In the genomic region with DNA sequence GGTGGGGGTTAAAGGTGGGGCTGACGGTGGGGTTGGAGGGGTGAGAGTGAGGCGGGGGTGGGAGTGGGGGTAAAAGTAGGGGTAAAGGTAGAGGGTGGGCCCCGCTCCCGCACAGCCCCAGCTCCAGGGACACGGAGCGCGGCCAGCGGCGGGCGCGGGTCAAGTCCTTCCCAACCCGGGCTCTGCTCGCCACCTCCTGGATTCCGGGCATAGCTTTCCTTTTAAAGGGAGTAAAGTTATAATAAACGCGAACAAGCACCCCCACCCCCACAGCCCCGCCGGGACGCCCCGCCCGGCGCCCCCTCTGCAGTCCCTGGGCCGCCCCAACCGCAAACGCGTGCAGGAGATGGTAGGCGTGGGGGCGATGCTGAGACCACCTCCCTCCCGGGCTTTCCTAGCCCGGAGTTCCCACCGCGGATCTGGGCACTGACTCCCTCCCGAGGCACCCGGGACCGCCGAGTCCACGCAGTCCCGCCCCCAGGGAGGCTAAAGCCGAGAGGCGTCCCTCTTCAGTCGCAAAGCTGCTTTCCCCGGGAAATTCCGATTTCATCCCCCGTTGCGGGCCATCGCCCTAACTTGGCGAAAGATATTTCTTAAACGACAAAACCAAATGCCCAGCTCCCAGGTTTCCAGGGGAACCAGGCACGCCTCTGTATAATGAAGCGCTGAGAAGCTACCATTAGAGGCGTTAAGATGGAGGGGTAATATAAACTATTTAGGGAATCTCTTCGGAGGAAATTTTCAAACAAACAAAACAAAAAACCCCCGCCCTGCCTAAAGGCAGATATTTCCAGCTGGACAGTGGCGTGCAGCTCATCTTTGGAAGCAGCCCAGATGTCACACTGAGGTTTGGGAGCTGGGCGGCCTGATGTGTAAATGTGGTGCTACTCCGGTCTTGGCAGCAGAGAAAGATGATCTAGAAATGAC, we compare ENCODE assay signal across 9 cellular contexts. TPM values are rescaled to one million over a fixed set of nuclear protein-coding genes. Genes with fewer than 3 reads are reported as not detected.
DNase-seq lines count a peak whose midpoint lies in the region; ATAC-seq, FAIRE-seq and TF ChIP-seq lines count a peak whose summit lies in the region.
"Had no signal": no experiment of that assay in that cellular context is flagged by ENCODE, and none has a peak within 500 bp of the region (broad histone marks: within the 10 kb centered on the region; RNA-seq: fewer than 3 reads in every experiment).

A gene with protein sequence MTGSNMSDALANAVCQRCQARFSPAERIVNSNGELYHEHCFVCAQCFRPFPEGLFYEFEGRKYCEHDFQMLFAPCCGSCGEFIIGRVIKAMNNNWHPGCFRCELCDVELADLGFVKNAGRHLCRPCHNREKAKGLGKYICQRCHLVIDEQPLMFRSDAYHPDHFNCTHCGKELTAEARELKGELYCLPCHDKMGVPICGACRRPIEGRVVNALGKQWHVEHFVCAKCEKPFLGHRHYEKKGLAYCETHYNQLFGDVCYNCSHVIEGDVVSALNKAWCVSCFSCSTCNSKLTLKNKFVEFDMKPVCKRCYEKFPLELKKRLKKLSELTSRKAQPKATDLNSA (minus strand): TSS at position 196 of the 927 bp plus-strand sequence. CDS start 506 bp downstream, outside the sequence.

- TF ChIP-seq CTCF in pancreas (IDR thresholded peaks at IDR 0.05) (no peak), MM.1S (IDR thresholded peaks at IDR 0.05; ENCODE audit: low read length) (no peak)

- H3K27me3 ChIP-seq in pancreas (no peaks in the 10 kb centered on the region), MM.1S (replicated peaks; ENCODE audit: insufficient read depth, low read length) (peaks cover 43% of the 10 kb centered on the region)

- no peak for FAIRE-seq in pancreas (lab: Jason Lieb, UNC)
- FAIRE-seq: colon had no signal

- H3K27ac ChIP-seq in pancreas, result no peak within 1 kb of the TSS
- no peak within 1 kb of the TSS for H3K27ac ChIP-seq in MM.1S (ENCODE audit: low read length)

- H2AFZ ChIP-seq in MM.1S (ENCODE audit: low read length), result no peak within 1 kb of the TSS

- POLR2A ChIA-PET in activated CD8-positive, alpha-beta T cell treated with anti-CD3 and anti-CD28 coated beads, Interleukin-2, amount 10 ng/mL, durations not matched to agents 7 days and 5 days (lab: Charles Lee), result no interaction called here

- peaks cover 4% of the 10 kb centered on the region for H3K4me1 Mint-ChIP-seq in activated CD8-positive, alpha-beta T cell treated with anti-CD3 and anti-CD28 coated beads, Interleukin-2, amount 10 ng/mL, durations not matched to agents 7 days and 5 days (ENCODE audit: low read depth)

- H3K4me3 Mint-ChIP-seq in activated CD8-positive, alpha-beta T cell treated with anti-CD3 and anti-CD28 coated beads, Interleukin-2, amount 10 ng/mL, durations not matched to agents 7 days and 5 days, result peak within 1 kb of the TSS; percentile 50

- ATAC-seq in activated CD8-positive, alpha-beta T cell treated with anti-CD3 and anti-CD28 coated beads, Interleukin-2, amount 10 ng/mL, durations not matched to agents 7 days and 5 days, result no peak
- peak; percentile 60 for ATAC-seq in Right ventricle myocardium superior (ENCODE audit: poor library complexity)
- peak; percentile 43 to 77 (median 66) for ATAC-seq in pancreas

- no peaks in the 10 kb centered on the region for H3K79me2 ChIP-seq in MM.1S (ENCODE audit: low read length)

- H3K4me2 ChIP-seq in MM.1S (ENCODE audit: low read depth, low read length), result no peak within 1 kb of the TSS

- no peaks in the 10 kb centered on the region for H3F3A ChIP-seq in MM.1S (ENCODE audit: insufficient read depth, low read length)

- H3K27me3 Mint-ChIP-seq in activated CD8-positive, alpha-beta T cell treated with anti-CD3 and anti-CD28 coated beads, Interleukin-2, amount 10 ng/mL, durations not matched to agents 7 days and 5 days (ENCODE audit: low read depth), result peaks cover 61% of the 10 kb centered on the region

- no peaks in the 10 kb centered on the region for H3K9me2 ChIP-seq in MM.1S (replicated peaks; ENCODE audit: insufficient read depth, low read length)

- H3K9me3 Mint-ChIP-seq in activated CD8-positive, alpha-beta T cell treated with anti-CD3 and anti-CD28 coated beads, Interleukin-2, amount 10 ng/mL, durations not matched to agents 7 days and 5 days (ENCODE audit: insufficient read depth), result no peaks in the 10 kb centered on the region

- CTCF ChIA-PET in activated CD8-positive, alpha-beta T cell treated with anti-CD3 and anti-CD28 coated beads, Interleukin-2, amount 10 ng/mL, durations not matched to agents 7 days and 5 days (lab: Charles Lee), result interaction anchor here (0.9 to 2.6 kb wide), 2 partner anchors 25 to 85 kb away, joined by 3 to 13 read pairs; no protein-coding TSS in a partner anchor

- H3K9me3 ChIP-seq in pancreas, result no peaks in the 10 kb centered on the region
- no peaks in the 10 kb centered on the region for H3K9me3 ChIP-seq in MM.1S (replicated peaks; ENCODE audit: insufficient read depth, low read length)

- DNase-seq in activated CD8-positive, alpha-beta memory T cell treated with anti-CD3 and anti-CD28 coated beads, Interleukin-2, amount 50 U/mL, for 48 hours, result peak; percentile 52
- DNase-seq in activated CD8-positive, alpha-beta memory T cell treated with anti-CD3 and anti-CD28 coated beads for 24 hours, result no peak
- no peak for DNase-seq in activated CD8-positive, alpha-beta T cell treated with anti-CD3 and anti-CD28 coated beads, Interleukin-2, amount 10 ng/mL, durations not matched to agents 7 days and 5 days
- DNase-seq in Right ventricle myocardium superior (peak; percentile 75), pancreas (peak in 2 of 6 donors; percentile 31 to 70), MM.1S (no peak), SHP77 treated with DMSO at 0.1 percent for 48 hours (lab: John Stamatoyannopoulos, UW) (no peak), SW 1271 (lab: John Stamatoyannopoulos, UW) (no peak)

- H3K36me3 Mint-ChIP-seq in activated CD8-positive, alpha-beta T cell treated with anti-CD3 and anti-CD28 coated beads, Interleukin-2, amount 10 ng/mL, durations not matched to agents 7 days and 5 days (ENCODE audit: low read depth), result peaks cover 2% of the 10 kb centered on the region

- H3K4me3 ChIP-seq in pancreas (peak within 1 kb of the TSS; percentile 26 to 58 (median 40)), MM.1S (ENCODE audit: low read length) (no peak within 1 kb of the TSS)

- WGBS in pancreas, 2 donors, result 3 to 4% methylated on average over 41 to 56 of the region's 56 CpGs

- no peak within 1 kb of the TSS for H3K27ac Mint-ChIP-seq in activated CD8-positive, alpha-beta T cell treated with anti-CD3 and anti-CD28 coated beads, Interleukin-2, amount 10 ng/mL, durations not matched to agents 7 days and 5 days

- H4K20me1 ChIP-seq in MM.1S (ENCODE audit: insufficient read depth, low read length), result no peaks in the 10 kb centered on the region

- intact Hi-C loops in Right ventricle myocardium superior (cut with DNase I), result loop anchor here (5.0 kb wide), 1 partner anchor 38 kb away; no protein-coding TSS in a partner anchor
- intact Hi-C loops in pancreas (cut with DNase I), result no loop called here

- H3K9ac ChIP-seq in MM.1S (ENCODE audit: low read length), result no peak within 1 kb of the TSS

- H3K4me1 ChIP-seq in pancreas (peaks cover 0 to 8% (median 0%) of the 10 kb centered on the region in 3 donors), MM.1S (ENCODE audit: low read length) (no peaks in the 10 kb centered on the region)

- H3K36me3 ChIP-seq in pancreas, result no peaks in the 10 kb centered on the region
- no peaks in the 10 kb centered on the region for H3K36me3 ChIP-seq in MM.1S (replicated peaks; ENCODE audit: insufficient read depth, low read length)

RNA-seq across cellular contexts. Expression of the gene that starts here (rescaled TPM):
- 10 to 100 TPM; 35.3 to 38.3 TPM for total RNA-seq in activated CD8-positive, alpha-beta T cell treated with anti-CD3 and anti-CD28 coated beads, Interleukin-2, amount 10 ng/mL, durations not matched to agents 7 days and 5 days
- total RNA-seq in Right ventricle myocardium superior (237 TPM), pancreas (1 to 10 TPM; 2.2 to 8.3 (median 4.0) TPM)
- polyA plus RNA-seq in pancreas, result 100 to 1,000 TPM in 1 of 2 donors, 10 to 100 TPM in 1; 77.9 to 139 TPM

Comparison
In these comparisons a context has a peak if more than half of its experiments do, and no peak if none do; other contexts are left out.
1. DNase-seq: peak in activated CD8-positive, alpha-beta memory T cell treated with anti-CD3 and anti-CD28 coated beads, Interleukin-2, amount 50 U/mL, for 48 hours (single experiment) and Right ventricle myocardium superior (single experiment); none in activated CD8-positive, alpha-beta memory T cell treated with anti-CD3 and anti-CD28 coated beads for 24 hours (single experiment), activated CD8-positive, alpha-beta T cell treated with anti-CD3 and anti-CD28 coated beads, Interleukin-2, amount 10 ng/mL, durations not matched to agents 7 days and 5 days (single experiment), MM.1S (single experiment), SHP77 treated with DMSO at 0.1 percent for 48 hours (single experiment) and SW 1271 (0 of 2).